2 cellular contexts compared by ENCODE assay signal in the genomic region with DNA sequence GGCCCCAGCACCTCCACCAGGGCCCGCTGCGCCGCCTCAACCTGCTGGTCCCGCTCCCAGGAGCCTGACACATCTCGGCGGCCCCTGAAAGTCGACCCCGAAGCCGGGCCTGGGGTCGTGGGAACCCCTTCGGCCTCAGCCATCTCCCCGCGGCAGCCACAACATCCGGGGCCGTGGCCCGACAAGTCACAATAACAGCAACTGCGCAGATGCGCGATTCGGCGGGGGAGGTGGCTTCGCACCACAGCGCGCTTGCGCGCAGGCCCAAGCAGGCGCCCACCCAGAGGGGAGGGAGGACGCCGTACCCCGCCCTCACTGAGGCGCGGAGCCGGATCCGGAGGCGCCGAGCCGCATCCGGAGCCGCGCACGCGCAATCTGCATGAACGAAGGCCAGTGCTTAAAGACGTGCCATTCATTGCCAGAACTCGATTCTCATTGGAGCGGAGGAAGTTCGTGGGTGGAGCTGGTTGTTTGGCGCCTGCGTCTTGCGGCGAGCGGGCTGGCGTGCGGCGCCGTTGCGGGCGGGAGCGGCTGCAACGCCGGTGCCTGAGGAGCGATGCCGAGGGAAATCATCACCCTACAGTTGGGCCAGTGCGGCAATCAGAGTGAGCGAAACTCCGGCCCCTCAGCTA.
TF ChIP-seq lines count a peak whose summit lies in the region.

A gene with protein sequence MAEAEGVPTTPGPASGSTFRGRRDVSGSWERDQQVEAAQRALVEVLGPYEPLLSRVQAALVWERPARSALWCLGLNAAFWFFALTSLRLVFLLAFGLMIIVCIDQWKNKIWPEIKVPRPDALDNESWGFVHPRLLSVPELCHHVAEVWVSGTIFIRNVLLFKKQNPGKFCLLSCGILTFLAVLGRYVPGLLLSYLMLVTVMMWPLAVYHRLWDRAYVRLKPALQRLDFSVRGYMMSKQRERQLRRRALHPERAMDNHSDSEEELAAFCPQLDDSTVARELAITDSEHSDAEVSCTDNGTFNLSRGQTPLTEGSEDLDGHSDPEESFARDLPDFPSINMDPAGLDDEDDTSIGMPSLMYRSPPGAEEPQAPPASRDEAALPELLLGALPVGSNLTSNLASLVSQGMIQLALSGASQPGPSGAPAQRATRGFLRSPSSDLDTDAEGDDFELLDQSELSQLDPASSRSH (minus strand): TSS at position 193 of the 632 bp plus-strand sequence. CDS start 50 bp downstream, at position 143.
A gene (plus strand): TSS at position 502 of the 632 bp plus-strand sequence. CDS start 55 bp downstream, at position 557.

TF ChIP-seq in IMR-90, 13 proteins besides CTCF, POLR2A, EP300 and RAD21:
- TF ChIP-seq CHD1 (IDR thresholded peaks at IDR 0.05; ENCODE audit: low read depth, low read length) (no peak), NFE2L2 (IDR thresholded peaks at IDR 0.05; ENCODE audit: low read depth, low read length) (no peak), MXI1 (IDR thresholded peaks at IDR 0.05; ENCODE audit: borderline replicate concordance, low read depth, low read length) (peak; percentile 50; the same call in 1 of the 2 replicates), SMC3 (IDR thresholded peaks at IDR 0.05; ENCODE audit: low read depth, low read length) (peak; percentile 52), FOS (IDR thresholded peaks at IDR 0.05; ENCODE audit: low read depth, low read length) (no peak), RCOR1 (IDR thresholded peaks at IDR 0.05; ENCODE audit: insufficient replicate concordance, low read length) (no peak), RFX5 (IDR thresholded peaks at IDR 0.05; ENCODE audit: low read depth, low read length) (no peak), BHLHE40 (IDR thresholded peaks at IDR 0.05; ENCODE audit: low read depth, low read length) (no peak), MAZ (IDR thresholded peaks at IDR 0.05; ENCODE audit: borderline replicate concordance, low read depth, low read length) (peak; percentile 97), MAFK (IDR thresholded peaks at IDR 0.05; ENCODE audit: low read depth, low read length) (no peak), CEBPB (IDR thresholded peaks at IDR 0.05; ENCODE audit: low read depth, low read length) (peak; percentile 25; the same call in 1 of the 2 replicates)
- TF ChIP-seq, protein P1, sequence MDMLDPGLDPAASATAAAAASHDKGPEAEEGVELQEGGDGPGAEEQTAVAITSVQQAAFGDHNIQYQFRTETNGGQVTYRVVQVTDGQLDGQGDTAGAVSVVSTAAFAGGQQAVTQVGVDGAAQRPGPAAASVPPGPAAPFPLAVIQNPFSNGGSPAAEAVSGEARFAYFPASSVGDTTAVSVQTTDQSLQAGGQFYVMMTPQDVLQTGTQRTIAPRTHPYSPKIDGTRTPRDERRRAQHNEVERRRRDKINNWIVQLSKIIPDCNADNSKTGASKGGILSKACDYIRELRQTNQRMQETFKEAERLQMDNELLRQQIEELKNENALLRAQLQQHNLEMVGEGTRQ (IDR thresholded peaks at IDR 0.05; ENCODE audit: low read depth, low read length) = no peak
- TF ChIP-seq, protein P2, sequence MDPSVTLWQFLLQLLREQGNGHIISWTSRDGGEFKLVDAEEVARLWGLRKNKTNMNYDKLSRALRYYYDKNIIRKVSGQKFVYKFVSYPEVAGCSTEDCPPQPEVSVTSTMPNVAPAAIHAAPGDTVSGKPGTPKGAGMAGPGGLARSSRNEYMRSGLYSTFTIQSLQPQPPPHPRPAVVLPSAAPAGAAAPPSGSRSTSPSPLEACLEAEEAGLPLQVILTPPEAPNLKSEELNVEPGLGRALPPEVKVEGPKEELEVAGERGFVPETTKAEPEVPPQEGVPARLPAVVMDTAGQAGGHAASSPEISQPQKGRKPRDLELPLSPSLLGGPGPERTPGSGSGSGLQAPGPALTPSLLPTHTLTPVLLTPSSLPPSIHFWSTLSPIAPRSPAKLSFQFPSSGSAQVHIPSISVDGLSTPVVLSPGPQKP (IDR thresholded peaks at IDR 0.05; ENCODE audit: borderline replicate concordance, low read depth, low read length) = no peak

TF ChIP-seq in endothelial cell of umbilical vein, 7 proteins besides CTCF, POLR2A, EP300 and RAD21:
- TF ChIP-seq JUN (IDR thresholded peaks at IDR 0.05; ENCODE audit: borderline replicate concordance, insufficient read depth, insufficient read length, low read depth) (no peak), POLR2AphosphoS5 (IDR thresholded peaks at IDR 0.05; ENCODE audit: insufficient read depth, low read depth, low read length) (peak; percentile 85)
